ENCODE assay signal across 8 cellular contexts in the genomic region with DNA sequence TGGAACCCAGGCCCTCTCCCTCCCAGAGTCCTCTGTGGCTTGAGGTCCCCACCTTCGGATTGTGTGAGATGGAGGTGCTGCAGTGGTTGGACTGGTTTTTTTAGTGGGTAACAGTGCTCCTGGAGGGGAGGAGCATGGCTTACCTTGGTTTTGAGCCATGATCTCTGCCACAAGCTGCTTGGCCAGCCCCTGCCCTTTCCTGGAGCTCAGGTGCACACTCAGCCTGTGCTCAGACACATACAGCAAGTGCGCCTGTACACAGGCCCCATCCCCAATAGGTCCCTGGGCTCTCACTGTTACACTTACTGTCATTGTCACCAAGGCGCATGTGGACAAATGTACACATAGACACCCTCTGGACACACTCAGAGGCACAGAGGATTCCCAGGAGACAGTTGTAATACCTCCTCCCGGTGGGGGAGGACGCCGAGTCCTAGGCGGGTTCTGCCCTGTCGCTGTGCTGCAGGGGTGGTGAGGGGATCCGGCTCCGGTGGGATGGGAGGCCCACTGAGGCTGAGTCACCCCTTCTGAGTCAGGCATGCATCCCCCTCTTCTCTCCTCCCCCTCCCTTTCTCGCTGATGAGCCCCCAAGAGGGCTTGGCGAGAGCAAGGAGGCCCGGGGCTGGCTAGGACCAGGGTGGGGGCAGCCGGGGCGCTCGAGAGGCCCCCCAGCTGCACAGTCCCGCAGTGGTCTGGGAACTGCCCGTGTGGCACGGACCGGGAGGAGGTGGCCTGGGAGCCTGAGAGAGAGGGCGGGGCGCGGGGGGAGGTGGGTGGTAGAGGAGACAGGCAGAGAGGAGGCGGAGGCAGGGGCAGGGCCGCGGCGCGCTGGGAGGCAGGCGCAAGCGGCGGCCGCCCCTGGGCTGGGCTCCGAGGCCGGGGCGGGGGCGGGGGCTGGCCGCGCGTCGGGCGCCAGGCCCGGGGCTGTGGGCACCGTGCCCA. TPM values are rescaled to one million over a fixed set of nuclear protein-coding genes. Genes with fewer than 3 reads are reported as not detected.
DNase-seq lines count a peak whose midpoint lies in the region; ATAC-seq and TF ChIP-seq lines count a peak whose summit lies in the region.

No MANE protein-coding gene starts in this region.

- H2AK5ac ChIP-seq in mesenchymal stem cell (ENCODE audit: low read length, severe bottlenecking) = peak overlapping the region; percentile 9

- peak; percentile 71 for ATAC-seq in activated CD8-positive, alpha-beta T cell treated with anti-CD3 and anti-CD28 coated beads for 36 hours
- peak; percentile 73 to 81 for ATAC-seq in stimulated activated naive B cell treated with anti-CD40 and anti-IgM and Interleukin-4, amounts not matched to agents 10 μg/mL and 1 μg/mL and 100 μg/mL, for 72 hours (replicated peaks)
- ATAC-seq in GM18873 (IDR thresholded peaks at IDR 0.05; ENCODE audit: low FRiP score, unreplicated experiment) (no peak), GM18520 (IDR thresholded peaks at IDR 0.05; ENCODE audit: unreplicated experiment) (no peak)

- WGBS in mesenchymal stem cell = 13% methylated on average over 21 of the region's 43 CpGs

- peak overlapping the region; percentile 16 to 41 for H3K18ac ChIP-seq in mesenchymal stem cell (ENCODE audit: low read depth in 1 of 2, low read length in 2 of 2)

- peaks cover 0 to under 1% of the 10 kb centered on the region in 2 experiments for H3K27me3 ChIP-seq in mesenchymal stem cell (ENCODE audit: control insufficient read depth in 1 of 2, insufficient read depth in 1 of 2, low read length in 2 of 2)

- no peak for TF ChIP-seq CTCF in activated CD8-positive, alpha-beta T cell treated with anti-CD3 and anti-CD28 coated beads for 36 hours (IDR thresholded peaks at IDR 0.05)
- TF ChIP-seq CTCF in epithelial cell of esophagus (IDR thresholded peaks at IDR 0.05; ENCODE audit: insufficient read depth, low read depth, low read length, missing control alignments) = no peak

- DNase-seq in NCI-H2029 (lab: John Stamatoyannopoulos, UW) (peak; percentile 76), epithelial cell of esophagus (ENCODE audit: low read depth) (peak; percentile 67), mesenchymal stem cell (peak; percentile 75)
- peak; percentile 57 for DNase-seq in activated CD8-positive, alpha-beta T cell treated with anti-CD3 and anti-CD28 coated beads for 36 hours
- no peak for DNase-seq in stimulated activated naive B cell treated with anti-CD40 and anti-IgM and Interleukin-4, amounts not matched to agents 10 μg/mL and 1 μg/mL and 100 μg/mL, for 72 hours

- H2BK120ac ChIP-seq in mesenchymal stem cell (ENCODE audit: low read depth, low read length) = no peak overlapping the region

- peak overlapping the region; percentile 21 for H3K4me3 Mint-ChIP-seq in activated CD8-positive, alpha-beta T cell treated with anti-CD3 and anti-CD28 coated beads for 36 hours
- H3K4me3 Mint-ChIP-seq in stimulated activated naive B cell treated with anti-CD40 and anti-IgM and Interleukin-4, amounts not matched to agents 10 μg/mL and 1 μg/mL and 100 μg/mL, for 72 hours = peak overlapping the region; percentile 59 to 74

- no peaks in the 10 kb centered on the region for H3K36me3 Mint-ChIP-seq in activated CD8-positive, alpha-beta T cell treated with anti-CD3 and anti-CD28 coated beads for 36 hours (ENCODE audit: low read depth)
- H3K36me3 Mint-ChIP-seq in stimulated activated naive B cell treated with anti-CD40 and anti-IgM and Interleukin-4, amounts not matched to agents 10 μg/mL and 1 μg/mL and 100 μg/mL, for 72 hours = no peaks in the 10 kb centered on the region

- peak overlapping the region in 1 of 2 experiments; percentile 52 for H3K4ac ChIP-seq in mesenchymal stem cell (ENCODE audit: low read depth in 1 of 2, low read length in 2 of 2)

- H4K91ac ChIP-seq in mesenchymal stem cell (ENCODE audit: low read length) = peak overlapping the region; percentile 5

- H3K9me3 Mint-ChIP-seq in activated CD8-positive, alpha-beta T cell treated with anti-CD3 and anti-CD28 coated beads for 36 hours = no peaks in the 10 kb centered on the region
- H3K9me3 Mint-ChIP-seq in stimulated activated naive B cell treated with anti-CD40 and anti-IgM and Interleukin-4, amounts not matched to agents 10 μg/mL and 1 μg/mL and 100 μg/mL, for 72 hours = no peaks in the 10 kb centered on the region

- no peak overlapping the region for H3K27ac ChIP-seq in mesenchymal stem cell (ENCODE audit: low read length, poor library complexity, severe bottlenecking)

- peak overlapping the region; percentile 86 for H2AFZ ChIP-seq in mesenchymal stem cell (ENCODE audit: low read depth, low read length)

- H3K4me2 ChIP-seq in mesenchymal stem cell (ENCODE audit: low read length, poor library complexity, severe bottlenecking) = peak overlapping the region; percentile 71

- peaks cover 5% of the 10 kb centered on the region for H3K4me1 Mint-ChIP-seq in activated CD8-positive, alpha-beta T cell treated with anti-CD3 and anti-CD28 coated beads for 36 hours (ENCODE audit: low read depth)
- peaks cover 4 to 14% of the 10 kb centered on the region in 2 donors for H3K4me1 Mint-ChIP-seq in stimulated activated naive B cell treated with anti-CD40 and anti-IgM and Interleukin-4, amounts not matched to agents 10 μg/mL and 1 μg/mL and 100 μg/mL, for 72 hours

- H3K4me3 ChIP-seq in epithelial cell of esophagus (ENCODE audit: low read length) = peak overlapping the region; percentile 36
- peak overlapping the region; percentile 72 to 77 for H3K4me3 ChIP-seq in mesenchymal stem cell (ENCODE audit: insufficient read depth in 1 of 2, low read depth in 1 of 2, low read length in 2 of 2)

- H3K4me1 ChIP-seq in ES-I3 (ENCODE audit: insufficient read depth, low read length) = peaks cover 3% of the 10 kb centered on the region; the same call in 1 of the 2 replicates
- peaks cover 26% of the 10 kb centered on the region for H3K4me1 ChIP-seq in mesenchymal stem cell (ENCODE audit: control insufficient read depth, insufficient read depth, low read depth, low read length)

- peak overlapping the region; percentile 47 for H4K8ac ChIP-seq in mesenchymal stem cell (ENCODE audit: low read length)

- H3K23ac ChIP-seq in mesenchymal stem cell (ENCODE audit: low read length in 2 of 2) = no peak overlapping the region

- H3K9me3 ChIP-seq in ES-I3 (ENCODE audit: control insufficient read depth, insufficient read depth, low read length) (no peaks in the 10 kb centered on the region), mesenchymal stem cell (ENCODE audit: control insufficient read depth, low read length) (no peaks in the 10 kb centered on the region)

- H3K14ac ChIP-seq in mesenchymal stem cell (ENCODE audit: low read length in 2 of 2) = peak overlapping the region in 1 of 2 experiments; percentile 59

- no peak overlapping the region for H2BK5ac ChIP-seq in mesenchymal stem cell (ENCODE audit: low read depth, low read length, poor library complexity, severe bottlenecking)

- peak overlapping the region; percentile 64 for H3K9ac ChIP-seq in ES-I3 (ENCODE audit: low read depth, low read length)
- peak overlapping the region; percentile 57 for H3K9ac ChIP-seq in mesenchymal stem cell (ENCODE audit: low read length)

- peaks cover 18% of the 10 kb centered on the region for H3K27me3 Mint-ChIP-seq in activated CD8-positive, alpha-beta T cell treated with anti-CD3 and anti-CD28 coated beads for 36 hours
- peaks cover 25 to 53% of the 10 kb centered on the region in 2 donors for H3K27me3 Mint-ChIP-seq in stimulated activated naive B cell treated with anti-CD40 and anti-IgM and Interleukin-4, amounts not matched to agents 10 μg/mL and 1 μg/mL and 100 μg/mL, for 72 hours

- H3K36me3 ChIP-seq in ES-I3 (ENCODE audit: insufficient read depth, low read length) (no peaks in the 10 kb centered on the region), mesenchymal stem cell (ENCODE audit: control insufficient read depth in 1 of 2, insufficient read depth in 2 of 2, low read depth in 1 of 2, low read length in 2 of 2) (no peaks in the 10 kb centered on the region)

- POLR2A ChIA-PET in activated CD8-positive, alpha-beta T cell treated with anti-CD3 and anti-CD28 coated beads for 36 hours (lab: Charles Lee) = no interaction called here

- intact Hi-C loops in activated CD8-positive, alpha-beta T cell treated with anti-CD3 and anti-CD28 coated beads for 36 hours (cut with micrococcal nuclease) = no loop called here

- no peak overlapping the region for H3K27ac Mint-ChIP-seq in activated CD8-positive, alpha-beta T cell treated with anti-CD3 and anti-CD28 coated beads for 36 hours
- no peak overlapping the region for H3K27ac Mint-ChIP-seq in stimulated activated naive B cell treated with anti-CD40 and anti-IgM and Interleukin-4, amounts not matched to agents 10 μg/mL and 1 μg/mL and 100 μg/mL, for 72 hours

- H2BK15ac ChIP-seq in mesenchymal stem cell (ENCODE audit: low read depth, poor library complexity, severe bottlenecking) = peak overlapping the region; percentile 62

- CTCF ChIA-PET in activated CD8-positive, alpha-beta T cell treated with anti-CD3 and anti-CD28 coated beads for 36 hours (lab: Charles Lee) = no interaction called here

- H3K79me1 ChIP-seq in mesenchymal stem cell (replicated peaks; ENCODE audit: low read length, poor library complexity, severe bottlenecking) = peaks cover 25% of the 10 kb centered on the region

- peak overlapping the region in 1 of 2 experiments; percentile 27 for H2BK12ac ChIP-seq in mesenchymal stem cell (ENCODE audit: low read length in 2 of 2)

RNA-seq across cellular contexts. Expression of gene EPB41L1, which starts 0.5 kb away (rescaled TPM):
- 1 to 10 TPM; 1.0 to 2.2 TPM for total RNA-seq in activated CD8-positive, alpha-beta T cell treated with anti-CD3 and anti-CD28 coated beads for 36 hours
- polyA plus RNA-seq in mesenchymal stem cell (2013, experiment 1 of 2) = 32.1 TPM
- 33.0 TPM for polyA plus RNA-seq in mesenchymal stem cell (2013, experiment 2 of 2)

Comparison
In these comparisons a context has a peak if more than half of its experiments do, and no peak if none do; other contexts are left out.
1. ATAC-seq: peak in activated CD8-positive, alpha-beta T cell treated with anti-CD3 and anti-CD28 coated beads for 36 hours (single experiment) and stimulated activated naive B cell treated with anti-CD40 and anti-IgM and Interleukin-4, amounts not matched to agents 10 μg/mL and 1 μg/mL and 100 μg/mL, for 72 hours (2 of 2); none in GM18873 (single experiment) and GM18520 (single experiment).